Comparison of ENCODE assay signal across 28 cellular contexts in genomic region chr20:51833326-51833725, GRCh38. TPM values are rescaled to one million over a fixed set of nuclear protein-coding genes. Genes with fewer than 3 reads are reported as not detected.
"Had no signal": no experiment of that assay in that cellular context is flagged by ENCODE, and none has a peak within 500 bp of the region (broad histone marks: within the 10 kb centered on the region; RNA-seq: fewer than 3 reads in every experiment).

No MANE protein-coding gene starts in this region.

- H3K36me3 Mint-ChIP-seq: activated naive CD8-positive, alpha-beta T cell; brain; T-cell had no signal

- DNase-seq: activated CD4-positive, alpha-beta T cell treated with anti-CD3 and anti-CD28 coated beads for 48 hours; activated CD4-positive, alpha-beta T cell treated with anti-CD3 and anti-CD28 coated beads, Interleukin-2, amount 50 U/mL, for 48 hours; activated CD4-positive, CD25-positive, alpha-beta regulatory T cell treated with anti-CD3 and anti-CD28 coated beads, Interleukin-2, amount 50 U/mL, for 72 hours; activated effector memory CD4-positive, alpha-beta T cell treated with anti-CD3 and anti-CD28 coated beads, Interleukin-2, amount 50 U/mL, for 16 hours; activated naive CD4-positive, alpha-beta T cell treated with Interleukin-2 at 50 U/mL for 16 hours; activated T-cell treated with anti-CD3 and anti-CD28 coated beads, Interleukin-2, amount 50 U/mL, for 4 hours; amygdala; KG1; MM.1S; NCI-H1105 treated with DMSO at 0.1 percent for 48 hours; NCI-H1436 treated with DMSO at 0.1 percent for 48 hours; NCI-H187; NCI-H2081; NCI-H510A treated with DMSO at 0.1 percent for 48 hours; NCI-H69; NK-92 treated with Interleukin-12 subunit alpha and Interleukin-12 subunit beta, amount 100 ng/mL, for 24 hours; OCI-M1; Peyer's patch; Right ventricle myocardium superior; T-cell; T-helper 2 cell; T1000 had no signal

- H3K4me1 ChIP-seq: Peyer's patch had no signal

- H3K9me3 Mint-ChIP-seq: activated T-cell treated with anti-CD3 and anti-CD28 coated beads, Interleukin-2, amount 50 U/mL, for 4 hours; T-cell had no signal

- H3K4me3 ChIP-seq: cardiac muscle cell, Peyer's patch, SK-N-MC had no signal

- H3K27ac Mint-ChIP-seq: activated naive CD8-positive, alpha-beta T cell; T-cell had no signal

- H3K36me3 ChIP-seq: cardiac muscle cell, Peyer's patch had no signal

- H3K9me3 ChIP-seq: Peyer's patch had no signal

- H3K27ac ChIP-seq: cardiac muscle cell, Peyer's patch, RWPE1, SK-N-MC had no signal

- H3K27me3 ChIP-seq: cardiac muscle cell, Peyer's patch had no signal

- H3K4me1 Mint-ChIP-seq: T-cell had no signal

- H3K4me3 Mint-ChIP-seq: activated naive CD8-positive, alpha-beta T cell; activated T-cell treated with anti-CD3 and anti-CD28 coated beads, Interleukin-2, amount 50 U/mL, for 4 hours; brain; T-cell had no signal

RNA-seq across cellular contexts. Expression of gene SALL4, which starts 31.0 kb away (rescaled TPM):
- total RNA-seq: LHCN-M2 had no signal
